Comparison of ENCODE assay signal across 1 cellular context in genomic region chr5:72320022-72320898, GRCh38.
TF ChIP-seq lines count a peak whose summit lies in the region.

Gene MRPS27, minus strand, starts transcription at chr5:72320240. Its CDS starts 19 bp downstream, at chr5:72320221.
Gene PTCD2, plus strand, starts transcription at chr5:72320373. Its CDS starts 10 bp downstream, at chr5:72320383.

TF ChIP-seq in GM12878, 131 proteins besides CTCF, POLR2A, EP300 and RAD21 (continued from another document and continues in another):
- TF ChIP-seq BCL3 (IDR thresholded peaks at IDR 0.05; ENCODE audit: borderline replicate concordance, insufficient read depth, low read depth, low read length, poor library complexity, severe bottlenecking) (peak; percentile 35), SMAD5 (IDR thresholded peaks at IDR 0.05; ENCODE audit: low read depth) (peak; percentile 93; the same call in 1 of the 2 replicates), MAX (IDR thresholded peaks at IDR 0.05; ENCODE audit: low read depth, low read length) (peak; percentile 43), NFXL1 (IDR thresholded peaks at IDR 0.05; ENCODE audit: borderline replicate concordance) (no peak), TARDBP (IDR thresholded peaks at IDR 0.05; ENCODE audit: borderline replicate concordance) (no peak), RELA (IDR thresholded peaks at IDR 0.05; ENCODE audit: borderline replicate concordance, partially characterized antibody) (no peak), PKNOX1 (IDR thresholded peaks at IDR 0.05) (peak; percentile 58; the same call in 1 of the 2 replicates), KLF5 (IDR thresholded peaks at IDR 0.05; ENCODE audit: partially characterized antibody) (peak; percentile 98), ATF7 (IDR thresholded peaks at IDR 0.05; ENCODE audit: low read depth) (peak; percentile 98), TAF1 (IDR thresholded peaks at IDR 0.05; ENCODE audit: borderline replicate concordance, low read depth, low read length) (peak; percentile 96), WRNIP1 (IDR thresholded peaks at IDR 0.05; ENCODE audit: borderline replicate concordance, low read depth, low read length) (0 out of 2 replicates have a peak, but pooled peaks have one; percentile 20), RBBP5 (conservative IDR thresholded peaks at IDR 0.05) (0 out of 2 replicates have a peak, but pooled peaks have one; percentile 10), CBFB (IDR thresholded peaks at IDR 0.05; ENCODE audit: low read depth) (peak; percentile 76; the same call in 1 of the 2 replicates), MEF2B (IDR thresholded peaks at IDR 0.05; ENCODE audit: partially characterized antibody, poor library complexity, severe bottlenecking) (peak; percentile 19), PBX3 (IDR thresholded peaks at IDR 0.05; ENCODE audit: insufficient replicate concordance, low read depth, low read length) (peak; percentile 28), RB1 (IDR thresholded peaks at IDR 0.05; ENCODE audit: borderline replicate concordance) (peak; percentile 56; the same call in 1 of the 2 replicates), ATF2 (IDR thresholded peaks at IDR 0.05; ENCODE audit: low read length) (no peak), MYB (IDR thresholded peaks at IDR 0.05; ENCODE audit: borderline replicate concordance, low read depth, low read length) (0 out of 2 replicates have a peak, but pooled peaks have one; percentile 16), GATAD2B (conservative IDR thresholded peaks at IDR 0.05; ENCODE audit: low read depth) (0 out of 2 replicates have a peak, but pooled peaks have one; percentile 22), PML (IDR thresholded peaks at IDR 0.05; ENCODE audit: low read length) (peak; percentile 97), FOXK2 (IDR thresholded peaks at IDR 0.05) (peak; percentile 96), EGR1 (IDR thresholded peaks at IDR 0.05; ENCODE audit: borderline replicate concordance in 1 of 2, low read depth in 2 of 2, low read length in 2 of 2) (0 out of 3 replicates have a peak, but pooled peaks of 1 of the 2 experiments have one; percentile 9), ZNF384 (IDR thresholded peaks at IDR 0.05; ENCODE audit: borderline replicate concordance, low read depth, low read length) (no peak), MLLT1 (IDR thresholded peaks at IDR 0.05) (peak; percentile 77; the same call in 1 of the 2 replicates), ZBTB11 (CRISPR knock-in tag; IDR thresholded peaks at IDR 0.05) (no peak), POLR2AphosphoS5 (IDR thresholded peaks at IDR 0.05; ENCODE audit: low read length) (peak; percentile 94), MEF2A (IDR thresholded peaks at IDR 0.05; ENCODE audit: insufficient read depth, low read depth, low read length) (0 out of 2 replicates have a peak, but pooled peaks have one; percentile 15), DPF2 (IDR thresholded peaks at IDR 0.05) (peak; percentile 16; the same call in 1 of the 2 replicates), ZBTB4 (CRISPR knock-in tag; IDR thresholded peaks at IDR 0.05) (no peak), SREBF1 (IDR thresholded peaks at IDR 0.05; ENCODE audit: low read length) (peak; percentile 92), NFYA (IDR thresholded peaks at IDR 0.05; ENCODE audit: borderline replicate concordance, low read depth, low read length) (no peak), TCF12 (IDR thresholded peaks at IDR 0.05; ENCODE audit: low read depth, low read length) (0 out of 2 replicates have a peak, but pooled peaks have one; percentile 24), NKRF (conservative IDR thresholded peaks at IDR 0.05) (peak; percentile 68), NR2F1 (conservative IDR thresholded peaks at IDR 0.05) (peak; percentile 73), HCFC1 (IDR thresholded peaks at IDR 0.05; ENCODE audit: low read length) (peak; percentile 66), IKZF1 (conservative IDR thresholded peaks at IDR 0.05) (peak; percentile 65; the same call in 1 of the 2 replicates), CHD1 (IDR thresholded peaks at IDR 0.05; ENCODE audit: low read depth, low read length) (peak; percentile 97), ZNF274 (IDR thresholded peaks at IDR 0.05; ENCODE audit: insufficient read depth, insufficient read length) (no peak), KAT2A (conservative IDR thresholded peaks at IDR 0.05; ENCODE audit: control insufficient read depth, low read depth, low read length) (no peak), CREM (IDR thresholded peaks at IDR 0.05; ENCODE audit: low read depth) (peak; percentile 93), SPI1 (IDR thresholded peaks at IDR 0.05; ENCODE audit: borderline replicate concordance, insufficient read depth, low read depth, low read length) (peak; percentile 27; the same call in 1 of the 2 replicates), CBX5 (IDR thresholded peaks at IDR 0.05; ENCODE audit: low read depth) (peak; percentile 55; the same call in 1 of the 2 replicates), GABPA (IDR thresholded peaks at IDR 0.05; ENCODE audit: low read depth) (peak; percentile 75; the same call in 1 of the 2 replicates), IRF4 (IDR thresholded peaks at IDR 0.05; ENCODE audit: low read depth, low read length) (peak; percentile 8; the same call in 1 of the 2 replicates), RFX5 (IDR thresholded peaks at IDR 0.05; ENCODE audit: low read depth, low read length) (peak; percentile 62; the same call in 1 of the 2 replicates)
